In genomic region chr20:46456255-46457028, GRCh38 we compare ENCODE assay signal across 36 cellular contexts.
"Had no signal": no experiment of that assay in that cellular context is flagged by ENCODE, and none has a peak within 500 bp of the region (broad histone marks: within the 10 kb centered on the region; RNA-seq: fewer than 3 reads in every experiment).

No MANE protein-coding gene starts in this region.

- DNase-seq: activated B cell treated with CpG ODN at 0.5 μM for 24 hours; activated CD4-positive, alpha-beta memory T cell treated with anti-CD3 and anti-CD28 coated beads for 36 hours; activated CD4-positive, alpha-beta T cell treated with anti-CD3 and anti-CD28 coated beads for 4 hours; activated CD4-positive, alpha-beta T cell treated with anti-CD3 and anti-CD28 coated beads, Interleukin-2, amount 10 ng/mL, durations not matched to agents 24 days and 14 days; activated CD4-positive, alpha-beta T cell treated with anti-CD3 and anti-CD28 coated beads, Interleukin-2, amount 50 U/mL, for 1 hour; activated CD4-positive, alpha-beta T cell treated with anti-CD3 and anti-CD28 coated beads, Interleukin-2, amount 50 U/mL, for 4 hours; activated CD4-positive, CD25-positive, alpha-beta regulatory T cell treated with anti-CD3 and anti-CD28 coated beads, Interleukin-2, amount 50 U/mL, for 72 hours; activated CD8-positive, alpha-beta memory T cell treated with anti-CD3 and anti-CD28 coated beads, Interleukin-2, amount 10 ng/mL, durations not matched to agents 7 days and 5 days; activated CD8-positive, alpha-beta memory T cell treated with anti-CD3 and anti-CD28 coated beads, Interleukin-2, amount 50 U/mL, for 48 hours; activated CD8-positive, alpha-beta T cell treated with anti-CD3 and anti-CD28 coated beads for 36 hours; activated effector memory CD4-positive, alpha-beta T cell treated with Interleukin-2 at 50 U/mL for 16 hours; activated gamma-delta T cell; activated naive CD4-positive, alpha-beta T cell treated with anti-CD3 and anti-CD28 coated beads, Interleukin-2, amount 10 ng/mL, durations not matched to agents 7 days and 5 days; activated naive CD4-positive, alpha-beta T cell treated with Interleukin-2 at 50 U/mL for 16 hours; activated naive CD8-positive, alpha-beta T cell treated with anti-CD3 and anti-CD28 coated beads, Interleukin-2, amount 10 ng/mL, durations not matched to agents 7 days and 5 days; activated naive CD8-positive, alpha-beta T cell treated with anti-CD3 and anti-CD28 coated beads, Interleukin-2, amount 50 U/mL, for 24 hours; activated T-cell treated with anti-CD3 and anti-CD28 coated beads, Interleukin-2, amount 50 U/mL, for 24 hours; activated T-cell treated with anti-CD3 and anti-CD28 coated beads, Interleukin-2, amount 50 U/mL, for 48 hours; adrenal gland; amniotic stem cell; aorta; body of pancreas; brain microvascular endothelial cell; central memory CD4-positive, alpha-beta T cell; T-helper 2 cell; T-helper 9 cell had no signal

- H3K27ac ChIP-seq: adrenal gland, body of pancreas, brain microvascular endothelial cell, breast epithelium, VCaP had no signal

- H3K4me1 ChIP-seq: adrenal gland, breast epithelium had no signal

- FAIRE-seq: astrocyte, colon, TTC549 had no signal

- H3K4me3 ChIP-seq: adrenal gland, body of pancreas, breast epithelium had no signal

- H3K4me3 Mint-ChIP-seq: activated B cell treated with CpG ODN at 0.5 μM for 24 hours; activated CD4-positive, alpha-beta memory T cell treated with anti-CD3 and anti-CD28 coated beads for 36 hours; activated CD4-positive, alpha-beta T cell treated with anti-CD3 and anti-CD28 coated beads, Interleukin-2, amount 10 ng/mL, durations not matched to agents 24 days and 14 days; activated CD8-positive, alpha-beta memory T cell treated with anti-CD3 and anti-CD28 coated beads, Interleukin-2, amount 10 ng/mL, durations not matched to agents 7 days and 5 days; activated CD8-positive, alpha-beta T cell treated with anti-CD3 and anti-CD28 coated beads for 36 hours; activated naive CD4-positive, alpha-beta T cell treated with anti-CD3 and anti-CD28 coated beads, Interleukin-2, amount 10 ng/mL, durations not matched to agents 7 days and 5 days; activated naive CD4-positive, alpha-beta T cell treated with anti-CD3 and anti-CD28 coated beads, Interleukin-2, amount 50 U/mL, for 24 hours; activated naive CD8-positive, alpha-beta T cell; activated naive CD8-positive, alpha-beta T cell treated with anti-CD3 and anti-CD28 coated beads, Interleukin-2, amount 10 ng/mL, durations not matched to agents 7 days and 5 days; activated naive CD8-positive, alpha-beta T cell treated with anti-CD3 and anti-CD28 coated beads, Interleukin-2, amount 50 U/mL, for 24 hours; activated T-cell treated with anti-CD3 and anti-CD28 coated beads, Interleukin-2, amount 50 U/mL, for 24 hours; T-helper 1 cell treated with Interleukin-12 subunit alpha and Interleukin-12 subunit beta and Interleukin-4 antibody, amounts not matched to agents 30 μg/mL and 1 μg/mL, for 36 hours; T-helper 2 cell treated with Interferon-gamma antibody and Interleukin-4, amounts not matched to agents 5 μg/mL and 100 μg/mL, for 36 hours had no signal

- H3K4me1 Mint-ChIP-seq: activated CD4-positive, alpha-beta T cell treated with anti-CD3 and anti-CD28 coated beads, Interleukin-2, amount 10 ng/mL, durations not matched to agents 24 days and 14 days; activated CD8-positive, alpha-beta memory T cell treated with anti-CD3 and anti-CD28 coated beads, Interleukin-2, amount 10 ng/mL, durations not matched to agents 7 days and 5 days; activated naive CD4-positive, alpha-beta T cell treated with anti-CD3 and anti-CD28 coated beads, Interleukin-2, amount 10 ng/mL, durations not matched to agents 7 days and 5 days; activated naive CD4-positive, alpha-beta T cell treated with anti-CD3 and anti-CD28 coated beads, Interleukin-2, amount 50 U/mL, for 24 hours; activated naive CD8-positive, alpha-beta T cell treated with anti-CD3 and anti-CD28 coated beads, Interleukin-2, amount 10 ng/mL, durations not matched to agents 7 days and 5 days; activated naive CD8-positive, alpha-beta T cell treated with anti-CD3 and anti-CD28 coated beads, Interleukin-2, amount 50 U/mL, for 24 hours had no signal

- H3K27me3 ChIP-seq: adrenal gland, body of pancreas, breast epithelium had no signal

- ATAC-seq: activated CD8-positive, alpha-beta memory T cell treated with anti-CD3 and anti-CD28 coated beads, Interleukin-2, amount 10 ng/mL, durations not matched to agents 7 days and 5 days; activated CD8-positive, alpha-beta T cell treated with anti-CD3 and anti-CD28 coated beads for 36 hours; activated naive CD8-positive, alpha-beta T cell treated with anti-CD3 and anti-CD28 coated beads, Interleukin-2, amount 50 U/mL, for 24 hours; body of pancreas had no signal

- H3K9me3 ChIP-seq: adrenal gland, body of pancreas had no signal

- H3K36me3 Mint-ChIP-seq: activated naive CD4-positive, alpha-beta T cell treated with anti-CD3 and anti-CD28 coated beads, Interleukin-2, amount 10 ng/mL, durations not matched to agents 7 days and 5 days had no signal

- H3K36me3 ChIP-seq: adrenal gland, brain microvascular endothelial cell, breast epithelium had no signal

- H3K27ac Mint-ChIP-seq: activated B cell treated with CpG ODN at 0.5 μM for 24 hours; activated CD4-positive, alpha-beta memory T cell treated with anti-CD3 and anti-CD28 coated beads for 36 hours; activated CD4-positive, alpha-beta T cell treated with anti-CD3 and anti-CD28 coated beads, Interleukin-2, amount 10 ng/mL, durations not matched to agents 24 days and 14 days; activated CD8-positive, alpha-beta memory T cell treated with anti-CD3 and anti-CD28 coated beads, Interleukin-2, amount 10 ng/mL, durations not matched to agents 7 days and 5 days; activated CD8-positive, alpha-beta T cell treated with anti-CD3 and anti-CD28 coated beads for 36 hours; activated naive CD4-positive, alpha-beta T cell treated with anti-CD3 and anti-CD28 coated beads, Interleukin-2, amount 10 ng/mL, durations not matched to agents 7 days and 5 days; activated naive CD4-positive, alpha-beta T cell treated with anti-CD3 and anti-CD28 coated beads, Interleukin-2, amount 50 U/mL, for 24 hours; activated naive CD8-positive, alpha-beta T cell; activated naive CD8-positive, alpha-beta T cell treated with anti-CD3 and anti-CD28 coated beads, Interleukin-2, amount 10 ng/mL, durations not matched to agents 7 days and 5 days; activated naive CD8-positive, alpha-beta T cell treated with anti-CD3 and anti-CD28 coated beads, Interleukin-2, amount 50 U/mL, for 24 hours; activated T-cell treated with anti-CD3 and anti-CD28 coated beads, Interleukin-2, amount 50 U/mL, for 24 hours; activated T-helper 2 cell treated with anti-CD3 and anti-CD28 coated beads, Interferon-gamma antibody, Interleukin-2, Interleukin-4, amounts not matched to agents 10 μg/mL and 5 μg/mL and 100 μg/mL, durations not matched to agents 14 hours and 24 hours and 36 hours; T-helper 1 cell treated with Interleukin-12 subunit alpha and Interleukin-12 subunit beta and Interleukin-4 antibody, amounts not matched to agents 30 μg/mL and 1 μg/mL, for 36 hours; T-helper 2 cell treated with Interferon-gamma antibody and Interleukin-4, amounts not matched to agents 5 μg/mL and 100 μg/mL, for 36 hours had no signal
